In genomic region chr6:35907750-35908149, GRCh38 we compare ENCODE assay signal across 26 cellular contexts.
"Had no signal": no experiment of that assay in that cellular context is flagged by ENCODE, and none has a peak within 500 bp of the region (broad histone marks: within the 10 kb centered on the region; RNA-seq: fewer than 3 reads in every experiment).

No MANE protein-coding gene starts in this region.

- H3K9ac ChIP-seq: neural progenitor cell had no signal

- H3K4me1 ChIP-seq: left lung, neural progenitor cell, testis, upper lobe of left lung had no signal

- H2AFZ ChIP-seq: hepatocyte, neural progenitor cell had no signal

- H3K27ac ChIP-seq: hepatocyte, neural progenitor cell, testis, upper lobe of left lung, VCaP had no signal

- H3K27me3 ChIP-seq: hepatocyte, left lung, neural progenitor cell, testis, upper lobe of left lung had no signal

- H3K27ac Mint-ChIP-seq: activated CD8-positive, alpha-beta T cell treated with anti-CD3 and anti-CD28 coated beads, Interleukin-2, amount 10 ng/mL, durations not matched to agents 7 days and 5 days; activated naive CD4-positive, alpha-beta T cell treated with anti-CD3 and anti-CD28 coated beads, Interleukin-2, amount 50 U/mL, for 72 hours; naive thymus-derived CD4-positive, alpha-beta T cell; neural progenitor cell had no signal

- H3K27me3 Mint-ChIP-seq: naive thymus-derived CD4-positive, alpha-beta T cell had no signal

- FAIRE-seq: astrocyte had no signal

- H3K4me1 Mint-ChIP-seq: neural progenitor cell had no signal

- DNase-seq: activated CD4-positive, alpha-beta T cell treated with anti-CD3 and anti-CD28 coated beads, Interleukin-2, amount 50 U/mL, for 1 hour; activated CD4-positive, CD25-positive, alpha-beta regulatory T cell treated with anti-CD3 and anti-CD28 coated beads, Interleukin-2, amount 50 U/mL, for 72 hours; activated CD8-positive, alpha-beta T cell treated with anti-CD3 and anti-CD28 coated beads, Interleukin-2, amount 10 ng/mL, durations not matched to agents 7 days and 5 days; activated T-cell treated with anti-CD3 and anti-CD28 coated beads, Interleukin-2, amount 50 U/mL, for 1 hour; central memory CD4-positive, alpha-beta T cell; dermis blood vessel endothelial cell; effector CD8-positive, alpha-beta T cell; foreskin melanocyte; glutamatergic neuron; kidney glomerular epithelial cell; left lung; naive thymus-derived CD4-positive, alpha-beta T cell; retina; stimulated activated CD4-positive, alpha-beta T cell treated with anti-CD3 and anti-CD28 coated beads, Interleukin-2, amount 100 ng/mL, for 48 hours; stimulated activated CD8-positive, alpha-beta memory T cell treated with anti-CD3 and anti-CD28 coated beads, Interleukin-4, amount 100 ng/mL, for 48 hours; stimulated activated naive CD4-positive, alpha-beta T cell; T1000; testis; upper lobe of left lung had no signal

- H3K4me2 ChIP-seq: hepatocyte, neural progenitor cell had no signal

- H3K9me3 ChIP-seq: testis had no signal

- H3K4me3 Mint-ChIP-seq: activated CD8-positive, alpha-beta T cell treated with anti-CD3 and anti-CD28 coated beads, Interleukin-2, amount 10 ng/mL, durations not matched to agents 7 days and 5 days; naive thymus-derived CD4-positive, alpha-beta T cell; neural progenitor cell had no signal

- ATAC-seq: activated CD8-positive, alpha-beta T cell treated with anti-CD3 and anti-CD28 coated beads, Interleukin-2, amount 10 ng/mL, durations not matched to agents 7 days and 5 days; activated naive CD4-positive, alpha-beta T cell treated with anti-CD3 and anti-CD28 coated beads, Interleukin-2, amount 50 U/mL, for 72 hours; esophagus mucosa; left lung; naive thymus-derived CD4-positive, alpha-beta T cell had no signal

- H3K4me3 ChIP-seq: hepatocyte, left lung, lung, neural progenitor cell, testis, upper lobe of left lung had no signal
